ENCODE assay signal across 1 cellular context in genomic region chr6:47362857-47363461, GRCh38.
TF ChIP-seq lines count a peak whose summit lies in the region.

No MANE protein-coding gene starts in this region.

TF ChIP-seq in HepG2, 621 proteins besides CTCF, POLR2A, EP300 and RAD21 (continued from another document and continues in another):
- TF ChIP-seq HMGXB4 (CRISPR knock-in tag; IDR thresholded peaks at IDR 0.05; ENCODE audit: borderline replicate concordance in 1 of 2, low read depth in 1 of 2) (no peak), ZNF879 (CRISPR knock-in tag; IDR thresholded peaks at IDR 0.05) (no peak), ZSCAN22 (CRISPR knock-in tag; IDR thresholded peaks at IDR 0.05) (no peak), TOPORS (CRISPR knock-in tag; IDR thresholded peaks at IDR 0.05) (no peak), KAT7 (CRISPR knock-in tag; IDR thresholded peaks at IDR 0.05; ENCODE audit: borderline replicate concordance) (no peak), BCL6 (CRISPR knock-in tag; IDR thresholded peaks at IDR 0.05) (peak; percentile 65), TERF1 (CRISPR knock-in tag; IDR thresholded peaks at IDR 0.05) (no peak), XRCC5 (optimal IDR thresholded peaks at IDR 0.05; ENCODE audit: low read length) (no peak), U2AF2 (IDR thresholded peaks at IDR 0.05; ENCODE audit: low read depth, low read length) (no peak), JUND (CRISPR knock-in tag; IDR thresholded peaks at IDR 0.05) (0 out of 2 replicates have a peak, but pooled peaks have one; percentile 24), MLX (CRISPR knock-in tag; IDR thresholded peaks at IDR 0.05) (peak; percentile 96), TBX3 (IDR thresholded peaks at IDR 0.05; ENCODE audit: borderline replicate concordance) (peak; percentile 23; the same call in 1 of the 2 replicates), ZNF318 (CRISPR knock-in tag; IDR thresholded peaks at IDR 0.05) (no peak), RFX3 (CRISPR knock-in tag; IDR thresholded peaks at IDR 0.05) (no peak), ZKSCAN5 (CRISPR knock-in tag; IDR thresholded peaks at IDR 0.05) (no peak), SCMH1 (CRISPR knock-in tag; IDR thresholded peaks at IDR 0.05; ENCODE audit: borderline replicate concordance) (no peak), SRSF1 (optimal IDR thresholded peaks at IDR 0.05; ENCODE audit: low read depth, low read length) (no peak), ZNF614 (CRISPR knock-in tag; IDR thresholded peaks at IDR 0.05; ENCODE audit: borderline replicate concordance) (peak; percentile 74; the same call in 1 of the 2 replicates), DDIT3 (CRISPR knock-in tag; IDR thresholded peaks at IDR 0.05) (peak; percentile 91), ZMYM4 (CRISPR knock-in tag; IDR thresholded peaks at IDR 0.05) (peak; percentile 97), ATAD3A (CRISPR knock-in tag; IDR thresholded peaks at IDR 0.05) (no peak), GFI1 (CRISPR knock-in tag; IDR thresholded peaks at IDR 0.05; ENCODE audit: borderline replicate concordance) (no peak), CHD4 (IDR thresholded peaks at IDR 0.05; ENCODE audit: borderline replicate concordance, low read length) (peak; percentile 78; the same call in 1 of the 2 replicates), MBNL3 (CRISPR knock-in tag; conservative IDR thresholded peaks at IDR 0.05) (no peak), ATF6 (CRISPR knock-in tag; conservative IDR thresholded peaks at IDR 0.05) (no peak), SMAD1 (CRISPR knock-in tag; IDR thresholded peaks at IDR 0.05; ENCODE audit: borderline replicate concordance, low read depth) (no peak), GATAD2A (CRISPR knock-in tag; IDR thresholded peaks at IDR 0.05) (peak; percentile 94), ZNF274 (CRISPR knock-in tag; IDR thresholded peaks at IDR 0.05) (no peak), KDM3A (CRISPR knock-in tag; IDR thresholded peaks at IDR 0.05; ENCODE audit: low read depth) (peak; percentile 31; the same call in 1 of the 2 replicates), TFDP2 (CRISPR knock-in tag; IDR thresholded peaks at IDR 0.05) (peak; percentile 17; the same call in 1 of the 2 replicates), TSC22D2 (CRISPR knock-in tag; IDR thresholded peaks at IDR 0.05; ENCODE audit: borderline replicate concordance) (0 out of 2 replicates have a peak, but pooled peaks have one; percentile 50), CENPT (CRISPR knock-in tag; IDR thresholded peaks at IDR 0.05; ENCODE audit: low read depth) (no peak), ZBTB10 (CRISPR knock-in tag; IDR thresholded peaks at IDR 0.05; ENCODE audit: borderline replicate concordance) (no peak), ZNF513 (CRISPR knock-in tag; conservative IDR thresholded peaks at IDR 0.05) (no peak), EHMT2 (IDR thresholded peaks at IDR 0.05; ENCODE audit: borderline replicate concordance, low read depth, low read length) (peak; percentile 34; the same call in 1 of the 2 replicates), ELK4 (CRISPR knock-in tag; IDR thresholded peaks at IDR 0.05; ENCODE audit: borderline replicate concordance) (no peak), ZFP62 (CRISPR knock-in tag; IDR thresholded peaks at IDR 0.05) (no peak)
